11 cellular contexts compared by ENCODE assay signal in the genomic region with DNA sequence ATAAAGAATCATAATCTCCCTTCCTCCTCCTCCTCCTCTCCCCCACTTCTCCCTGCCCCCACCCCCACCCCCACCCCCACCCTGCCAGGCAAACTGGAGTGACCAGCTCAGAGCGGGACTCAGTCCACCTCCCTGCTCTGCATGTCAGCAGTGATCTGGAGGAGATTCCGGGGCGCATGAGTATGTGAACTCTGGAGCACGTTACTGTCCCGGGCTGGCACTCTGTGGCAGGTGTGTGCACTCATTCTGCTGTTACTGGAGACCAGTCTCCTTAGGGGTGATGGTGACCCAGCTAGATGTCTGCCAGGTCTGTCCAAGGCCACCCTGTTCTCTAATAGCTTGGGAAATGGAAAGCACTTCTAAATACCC. TPM values are rescaled to one million over a fixed set of nuclear protein-coding genes. Genes with fewer than 3 reads are reported as not detected.
DNase-seq lines count a peak whose midpoint lies in the region; ATAC-seq and TF ChIP-seq lines count a peak whose summit lies in the region.
"Had no signal": no experiment of that assay in that cellular context is flagged by ENCODE, and none has a peak within 500 bp of the region (broad histone marks: within the 10 kb centered on the region; RNA-seq: fewer than 3 reads in every experiment).

No MANE protein-coding gene starts in this region.

- TF ChIP-seq CTCF in PC-3 (conservative IDR thresholded peaks at IDR 0.05; ENCODE audit: low read depth, low read length): no peak
- TF ChIP-seq CTCF in dorsolateral prefrontal cortex (IDR thresholded peaks at IDR 0.05 in 54 of 56, conservative IDR thresholded peaks at IDR 0.05 in 2 of 56; ENCODE audit: low read depth in 1 of 56, partially characterized antibody in 56 of 56): no peak
- no peak for TF ChIP-seq CTCF in mucosa of descending colon (IDR thresholded peaks at IDR 0.05)
- TF ChIP-seq CTCF in GM13976 (IDR thresholded peaks at IDR 0.05; ENCODE audit: borderline replicate concordance, control extremely low read depth, extremely low read depth, insufficient read depth, missing control alignments): no peak

- H3K9me2 ChIP-seq in PC-3 (replicated peaks; ENCODE audit: low read length): no peaks in the 10 kb centered on the region

- no peaks in the 10 kb centered on the region for H3F3A ChIP-seq in PC-3 (ENCODE audit: low read length, unreplicated experiment)

- in situ Hi-C loops in GM13976 (cut with MboI; ENCODE audit: low sequenced_read_pairs, unreplicated experiment): no loop called here

- H3K9ac ChIP-seq in PC-3 (ENCODE audit: low read length): no peak overlapping the region
- no peak overlapping the region for H3K9ac ChIP-seq in stomach smooth muscle (ENCODE audit: low read length in 2 of 2)

- peaks cover 86% of the 10 kb centered on the region for H3K79me2 ChIP-seq in PC-3 (ENCODE audit: low read length)

- DNase-seq in PC-3: no peak
- DNase-seq in dorsolateral prefrontal cortex: no peak
- DNase-seq in mucosa of descending colon: peak in 2 of 3 donors; percentile 47 to 60
- DNase-seq in GM13976 (ENCODE audit: low spot score): no peak
- DNase-seq in HK-2 (ENCODE audit: unreplicated experiment): no peak
- DNase-seq: activated CD4-positive, alpha-beta T cell treated with anti-CD3 and anti-CD28 coated beads, Interleukin-2, amount 50 U/mL, for 1 hour; activated naive CD4-positive, alpha-beta T cell treated with anti-CD3 and anti-CD28 coated beads, Interleukin-2, amount 50 U/mL, for 16 hours; NCI-H1417 treated with DMSO at 0.1 percent for 48 hours had no signal

- ATAC-seq in PC-3: no peak
- peak; percentile 16 for ATAC-seq in mucosa of descending colon
- ATAC-seq in HG02798 (IDR thresholded peaks at IDR 0.05; ENCODE audit: poor library complexity, unreplicated experiment): no peak
- no peak for ATAC-seq in HG02981 (IDR thresholded peaks at IDR 0.05; ENCODE audit: unreplicated experiment)

- H3K27me3 ChIP-seq in PC-3 (ENCODE audit: low read length) (no peaks in the 10 kb centered on the region), dorsolateral prefrontal cortex (no peaks in the 10 kb centered on the region), stomach smooth muscle (ENCODE audit: control insufficient read depth in 1 of 2, insufficient read depth in 2 of 2, low read length in 2 of 2) (no peaks in the 10 kb centered on the region)

- no TSS peak for BruUV-seq in PC-3 (replicated peaks; lab: Mats Ljungman, UMichigan)

- peaks cover 52% of the 10 kb centered on the region for H3K4me1 ChIP-seq in PC-3 (ENCODE audit: insufficient read depth, low read length)
- peaks cover 51% of the 10 kb centered on the region for H3K4me1 ChIP-seq in mucosa of descending colon (ENCODE audit: low read depth)
- peaks cover 63% of the 10 kb centered on the region for H3K4me1 ChIP-seq in stomach smooth muscle (ENCODE audit: control insufficient read depth, insufficient read depth, low read length)

- no peak overlapping the region for H2AFZ ChIP-seq in PC-3 (ENCODE audit: low read length)

- H3K9me3 ChIP-seq in PC-3 (ENCODE audit: low read length): no peaks in the 10 kb centered on the region
- no peaks in the 10 kb centered on the region for H3K9me3 ChIP-seq in mucosa of descending colon
- H3K9me3 ChIP-seq in stomach smooth muscle (ENCODE audit: control insufficient read depth in 2 of 2, low read length in 2 of 2): no peaks in the 10 kb centered on the region

- H3K27ac ChIP-seq in PC-3 (ENCODE audit: low read length) (no peak overlapping the region), dorsolateral prefrontal cortex (peak overlapping the region in 43 of 59 donors; percentile 4 to 84 (median 58)), stomach smooth muscle (ENCODE audit: low read length) (peak overlapping the region; percentile 1)

- CTCF ChIA-PET in PC-3 (lab: Charles Lee): interaction anchor here (0.5 to 1.2 kb wide), 4 partner anchors 28 to 882 kb away, joined by 3 to 20 read pairs (median 6); a partner anchor contains a TSS

- intact Hi-C loops in PC-3 (cut with micrococcal nuclease) (loop anchor here (1.0 kb wide), 1 partner anchor 36 kb away; no protein-coding TSS in a partner anchor), dorsolateral prefrontal cortex (cut with DNase I) (no loop called here), mucosa of descending colon (cut with DNase I, micrococcal nuclease) (no loop called here)

- POLR2A ChIA-PET in PC-3 (lab: Charles Lee; ENCODE audit: unreplicated experiment): no interaction called here

- H4K20me1 ChIP-seq in PC-3 (ENCODE audit: low read length): peaks cover 24% of the 10 kb centered on the region

- peak overlapping the region; percentile 75 for H3K4me2 ChIP-seq in PC-3 (ENCODE audit: low read length)

- H3K36me3 ChIP-seq in PC-3 (ENCODE audit: low read depth, low read length) (no peaks in the 10 kb centered on the region; the same call in 1 of the 2 replicates), mucosa of descending colon (ENCODE audit: low read depth) (no peaks in the 10 kb centered on the region), stomach smooth muscle (ENCODE audit: control insufficient read depth in 2 of 2, insufficient read depth in 2 of 2, low read length in 2 of 2) (peaks cover 0 to 9% of the 10 kb centered on the region in 2 donors)

- H3K4me3 ChIP-seq in PC-3 (ENCODE audit: low read length) (no peak overlapping the region), dorsolateral prefrontal cortex (no peak overlapping the region), mucosa of descending colon (no peak overlapping the region), stomach smooth muscle (ENCODE audit: low read length in 2 of 2) (no peak overlapping the region)

RNA-seq across cellular contexts. Expression of a gene that starts 33.9 kb away (rescaled TPM):
- total RNA-seq in PC-3 (2014; rRNA removed) (60.1 and 66.5 TPM in 2 replicates), dorsolateral prefrontal cortex (10 to 100 TPM; 47.0 to 75.5 (median 57.9) TPM), mucosa of descending colon (100 to 1,000 TPM in 1 of 3 donors, 10 to 100 TPM in 2; 71.9 to 111 (median 94.5) TPM)

RNA-seq across cellular contexts. Expression of a gene that starts 44.1 kb away (rescaled TPM):
- total RNA-seq in PC-3 (2014; rRNA removed) (1.2 and 1.4 TPM in 2 replicates), dorsolateral prefrontal cortex (10 to 100 TPM in 73 of 120 experiments, 1 to 10 TPM in 47; 4.7 to 20.2 (median 10.9) TPM), mucosa of descending colon (1 to 10 TPM; 1.2 to 3.7 (median 1.6) TPM)

RNA-seq across cellular contexts. Expression of a gene that starts 59.6 kb away (rescaled TPM):
- total RNA-seq in PC-3 (2014; rRNA removed): 61.5 and 67.2 TPM in 2 replicates
- total RNA-seq in dorsolateral prefrontal cortex: 10 to 100 TPM; 19.8 to 60.5 (median 27.7) TPM
- 10 to 100 TPM in 1 of 3 donors, 1 to 10 TPM in 2; 5.8 to 22.3 (median 7.0) TPM for total RNA-seq in mucosa of descending colon

Comparison
In these comparisons a context has a peak if more than half of its experiments do, and no peak if none do; other contexts are left out.
1. DNase-seq: peak in mucosa of descending colon (2 of 3); none in PC-3 (single experiment), dorsolateral prefrontal cortex (0 of 10), GM13976 (single experiment) and HK-2 (single experiment).